In genomic region chr18:48721308-48721707, GRCh38 we compare ENCODE assay signal across 20 cellular contexts.
"Had no signal": no experiment of that assay in that cellular context is flagged by ENCODE, and none has a peak within 500 bp of the region (broad histone marks: within the 10 kb centered on the region; RNA-seq: fewer than 3 reads in every experiment).

No MANE protein-coding gene starts in this region.

- DNase-seq: activated CD4-positive, alpha-beta T cell treated with anti-CD3 and anti-CD28 coated beads, Interleukin-2, amount 50 U/mL, for 48 hours; activated gamma-delta T cell; activated T-cell treated with anti-CD3 and anti-CD28 coated beads, Interleukin-2, amount 50 U/mL, for 24 hours; amniotic stem cell; brain microvascular endothelial cell; effector CD8-positive, alpha-beta T cell; esophagus squamous epithelium; foreskin fibroblast; hippocampal formation; kidney glomerular epithelial cell; occipital lobe; stimulated activated CD4-positive, alpha-beta T cell treated with anti-CD3 and anti-CD28 coated beads, Interleukin-12 subunit alpha, Interleukin-12 subunit beta, amount 100 ng/mL, for 4 hours; stimulated activated CD4-positive, alpha-beta T cell treated with anti-CD3 and anti-CD28 coated beads, Interleukin-2, amount 100 ng/mL, for 24 hours; thyroid gland; uterus had no signal

- H3K27me3 ChIP-seq: brain microvascular endothelial cell, esophagus squamous epithelium, right lobe of liver, thyroid gland, uterus had no signal

- H3K4me3 ChIP-seq: esophagus squamous epithelium, psoas muscle, right lobe of liver, thyroid gland, uterus had no signal

- ATAC-seq: activated naive CD4-positive, alpha-beta T cell treated with anti-CD3 and anti-CD28 coated beads, Interleukin-2, amount 50 U/mL, for 72 hours; right lobe of liver; stimulated activated memory B cell treated with anti-CD40 and anti-IgM and Interleukin-4, amounts not matched to agents 10 μg/mL and 1 μg/mL and 100 μg/mL, for 72 hours had no signal

- H3K4me1 ChIP-seq: right lobe of liver, uterus had no signal

- H3K36me3 ChIP-seq: brain microvascular endothelial cell, thyroid gland, uterus had no signal

- H3K9me3 ChIP-seq: psoas muscle, right lobe of liver, thyroid gland, uterus had no signal

- H3K27ac ChIP-seq: brain microvascular endothelial cell, esophagus squamous epithelium, psoas muscle, right lobe of liver, thyroid gland, uterus, VCaP had no signal
